ENCODE assay signal across 8 cellular contexts in genomic region chr19:7926021-7926726, GRCh38. TPM values are rescaled to one million over a fixed set of nuclear protein-coding genes. Genes with fewer than 3 reads are reported as not detected.
DNase-seq lines count a peak whose midpoint lies in the region; ATAC-seq and TF ChIP-seq lines count a peak whose summit lies in the region.

TSS of gene CTXN1 (minus strand) at chr19:7926135. CDS start at chr19:7925538, 597 bp downstream.

- peak; percentile 21 for ATAC-seq in omental fat pad (ENCODE audit: low FRiP score)
- no peak for ATAC-seq in HG02840 (IDR thresholded peaks at IDR 0.05; ENCODE audit: low FRiP score, unreplicated experiment)

- H3K27me3 ChIP-seq in thymus (ENCODE audit: control insufficient read depth, insufficient read depth): no peaks in the 10 kb centered on the region

- H3K36me3 ChIP-seq in thymus (ENCODE audit: control insufficient read depth, insufficient read depth): peaks cover 25% of the 10 kb centered on the region

- 20% methylated on average over 65 of the region's 65 CpGs for WGBS in thymus

- H3K27ac ChIP-seq in RWPE1 (peak within 1 kb of the TSS; percentile 95), thymus (ENCODE audit: low read depth) (no peak within 1 kb of the TSS)

- DNase-seq in AG04449 (ENCODE audit: low read depth, low spot score): no peak
- peak; percentile 33 for DNase-seq in HCEC 1CT
- DNase-seq in RWPE1 (ENCODE audit: low spot score): peak; percentile 70
- DNase-seq in activated gamma-delta T cell treated with anti-CD3 and anti-CD28 coated beads, Interleukin-2, amount 50 U/mL, for 16 hours (ENCODE audit: low read depth): peak; percentile 58
- peak; percentile 87 for DNase-seq in germinal center (ENCODE audit: low spot score)
- DNase-seq in omental fat pad (ENCODE audit: low spot score): peak; percentile 61

- no peaks in the 10 kb centered on the region for H3K9me3 ChIP-seq in thymus (ENCODE audit: control insufficient read depth)

- POLR2A ChIA-PET in AG04449 (lab: Yijun Ruan, JAX) (no interaction called here), RWPE1 (lab: Yijun Ruan, JAX; ENCODE audit: low non-redundant PET) (no interaction called here)

- CTCF ChIA-PET in AG04449 (lab: Yijun Ruan, JAX): interaction anchor here (1.0 to 4.2 kb wide), 5 partner anchors 10 to 73 kb away, joined by 3 to 43 read pairs (median 4); partner anchors contain the start of gene TIMM44
- CTCF ChIA-PET in RWPE1 (lab: Yijun Ruan, JAX): no interaction called here

- TF ChIP-seq CTCF in AG04449 (IDR thresholded peaks at IDR 0.05; ENCODE audit: insufficient read depth, low read length, missing control alignments) (no peak), RWPE1 (conservative IDR thresholded peaks at IDR 0.05; ENCODE audit: low read depth) (no peak), omental fat pad (IDR thresholded peaks at IDR 0.05) (no peak)

- H3K4me1 ChIP-seq in thymus (ENCODE audit: control insufficient read depth, insufficient read depth, low read length): peaks cover 19% of the 10 kb centered on the region

- H3K4me3 ChIP-seq in AG04449 (ENCODE audit: low read depth, low read length) (peak within 1 kb of the TSS; percentile 53), thymus (ENCODE audit: low read length) (peak within 1 kb of the TSS; percentile 58)

RNA-seq across cellular contexts. Expression of gene CTXN1, which starts in this region (rescaled TPM):
- 1 to 10 TPM in 3 of 4 donors, not detected in 1; 1.6 to 3.7 (median 2.0) TPM for total RNA-seq in omental fat pad
- 0.82 TPM for polyA plus RNA-seq in thymus
